8 cellular contexts compared by ENCODE assay signal in genomic region chr1:15994590-15995351, GRCh38. TPM values are rescaled to one million over a fixed set of nuclear protein-coding genes. Genes with fewer than 3 reads are reported as not detected.
A peak's percentile ranks its signal among the peaks of the same experiment; 100 is the strongest.
DNase-seq lines count a peak whose midpoint lies in the region; ATAC-seq and TF ChIP-seq lines count a peak whose summit lies in the region.

No MANE protein-coding gene starts in this region.

- DNase-seq in DMS153 (lab: John Stamatoyannopoulos, UW) (peak; percentile 15), DMS153 treated with DMSO at 0.1 percent for 48 hours (lab: John Stamatoyannopoulos, UW; ENCODE audit: unreplicated experiment) (no peak), glomerular visceral epithelial cell (ENCODE audit: extremely low spot score) (peak; percentile 55), pulmonary artery endothelial cell (ENCODE audit: low read depth, low spot score) (peak; percentile 40)
- DNase-seq in activated T-helper 9 cell treated with anti-CD3 and anti-CD28 coated beads, Interleukin-2, amount 50 U/mL, for 16 hours (ENCODE audit: low read depth), result peak; percentile 26

- H3K27me3 ChIP-seq in OCI-LY3 (ENCODE audit: low read depth, low read length), result 0 out of 2 replicates have a peak, but pooled peaks cover 7% of the 10 kb centered on the region

- H4K20me1 ChIP-seq in OCI-LY3 (ENCODE audit: insufficient read depth, low read length), result no peaks in the 10 kb centered on the region

- no peaks in the 10 kb centered on the region for H3K4me1 ChIP-seq in OCI-LY3 (ENCODE audit: low read length)

- H3K4me3 ChIP-seq in OCI-LY3 (ENCODE audit: low read length), result no peak overlapping the region

- no peaks in the 10 kb centered on the region for H3K79me2 ChIP-seq in OCI-LY3 (ENCODE audit: low read length)

- H3K36me3 ChIP-seq in OCI-LY3 (replicated peaks; ENCODE audit: low read depth, low read length), result no peaks in the 10 kb centered on the region

- peak; percentile 32 for TF ChIP-seq CTCF in OCI-LY3 (IDR thresholded peaks at IDR 0.05; ENCODE audit: low read depth, low read length)

- H2AFZ ChIP-seq in OCI-LY3 (ENCODE audit: low read depth, low read length), result no peak overlapping the region

- no peak overlapping the region for H3K9ac ChIP-seq in OCI-LY3 (ENCODE audit: low read length)

- H3K9me3 ChIP-seq in OCI-LY3 (ENCODE audit: insufficient read depth, low read length), result no peaks in the 10 kb centered on the region

- H3K27ac ChIP-seq in OCI-LY3 (ENCODE audit: low read length), result no peak overlapping the region

- ATAC-seq in HG03460 (IDR thresholded peaks at IDR 0.05; ENCODE audit: unreplicated experiment) (no peak), GM21390 (IDR thresholded peaks at IDR 0.05; ENCODE audit: unreplicated experiment) (no peak)

- no peak overlapping the region for H3K4me2 ChIP-seq in OCI-LY3 (ENCODE audit: low read length)

RNA-seq across cellular contexts. Expression of gene SRARP, which starts 9.3 kb away (rescaled TPM):
- not detected in 2 replicates for total RNA-seq in pulmonary artery endothelial cell

RNA-seq across cellular contexts. Expression of gene ZBTB17, which starts 18.9 kb away (rescaled TPM):
- total RNA-seq in pulmonary artery endothelial cell, result 52.4 and 63.3 TPM in 2 replicates

RNA-seq across cellular contexts. Expression of gene HSPB7, which starts 23.1 kb away (rescaled TPM):
- 0.14 TPM in 1 of 2 replicates, not detected in the other for total RNA-seq in pulmonary artery endothelial cell

RNA-seq across cellular contexts. Expression of gene CLCNKA, which starts 27.1 kb away (rescaled TPM):
- not detected in 2 replicates for total RNA-seq in pulmonary artery endothelial cell

RNA-seq across cellular contexts. Expression of gene CLCNKB, which starts 48.8 kb away (rescaled TPM):
- total RNA-seq in pulmonary artery endothelial cell, result 0.07 TPM in 1 of 2 replicates, not detected in the other
